Comparison of ENCODE assay signal across 8 cellular contexts in genomic region chr11:75214411-75214821, GRCh38.
A peak's percentile ranks its signal among the peaks of the same experiment; 100 is the strongest.
DNase-seq lines count a peak whose midpoint lies in the region; TF ChIP-seq lines count a peak whose summit lies in the region.

No MANE protein-coding gene starts in this region.

- peak; percentile 71 for TF ChIP-seq CTCF in NB4 (IDR thresholded peaks at IDR 0.05; ENCODE audit: low read depth, low read length)

- no peak for TF ChIP-seq POLR2A in NB4 (IDR thresholded peaks at IDR 0.05; ENCODE audit: extremely low read depth, insufficient read length)

- peak; percentile 86 for DNase-seq in ELR (ENCODE audit: low read depth)
- peak; percentile 86 for DNase-seq in NB4 (ENCODE audit: low read depth)
- peak; percentile 46 for DNase-seq in activated CD4-positive, CD25-positive, alpha-beta regulatory T cell treated with anti-CD3 and anti-CD28 coated beads, Interleukin-2, amount 50 U/mL, for 16 hours (ENCODE audit: low read depth, low spot score)
- peak; percentile 41 for DNase-seq in cerebellar cortex (ENCODE audit: low spot score)
- DNase-seq in medulla oblongata (ENCODE audit: extremely low spot score): peak; percentile 54
- DNase-seq in stimulated activated CD8-positive, alpha-beta memory T cell treated with anti-CD3 and anti-CD28 coated beads, Interleukin-15, amount 100 ng/mL, for 48 hours (ENCODE audit: low read depth in 2 of 2): peak; percentile 37 to 40
- no peak for DNase-seq in NCI-H1930 (lab: John Stamatoyannopoulos, UW)
- no peak for DNase-seq in NK-92 treated with Interleukin-12 subunit alpha and Interleukin-12 subunit beta, amount 100 ng/mL, for 24 hours (lab: John Stamatoyannopoulos, UW)

- no peak overlapping the region for H3K4me3 ChIP-seq in NB4 (ENCODE audit: low read depth, low read length)

Comparison
In these comparisons a context has a peak if more than half of its experiments do, and no peak if none do; other contexts are left out.
1. DNase-seq: peak in ELR (single experiment), NB4 (single experiment), activated CD4-positive, CD25-positive, alpha-beta regulatory T cell treated with anti-CD3 and anti-CD28 coated beads, Interleukin-2, amount 50 U/mL, for 16 hours (single experiment), cerebellar cortex (single experiment), medulla oblongata (single experiment) and stimulated activated CD8-positive, alpha-beta memory T cell treated with anti-CD3 and anti-CD28 coated beads, Interleukin-15, amount 100 ng/mL, for 48 hours (2 of 2); none in NCI-H1930 (0 of 2) and NK-92 treated with Interleukin-12 subunit alpha and Interleukin-12 subunit beta, amount 100 ng/mL, for 24 hours (single experiment).